Comparison of ENCODE assay signal across 1 cellular context in the genomic region with DNA sequence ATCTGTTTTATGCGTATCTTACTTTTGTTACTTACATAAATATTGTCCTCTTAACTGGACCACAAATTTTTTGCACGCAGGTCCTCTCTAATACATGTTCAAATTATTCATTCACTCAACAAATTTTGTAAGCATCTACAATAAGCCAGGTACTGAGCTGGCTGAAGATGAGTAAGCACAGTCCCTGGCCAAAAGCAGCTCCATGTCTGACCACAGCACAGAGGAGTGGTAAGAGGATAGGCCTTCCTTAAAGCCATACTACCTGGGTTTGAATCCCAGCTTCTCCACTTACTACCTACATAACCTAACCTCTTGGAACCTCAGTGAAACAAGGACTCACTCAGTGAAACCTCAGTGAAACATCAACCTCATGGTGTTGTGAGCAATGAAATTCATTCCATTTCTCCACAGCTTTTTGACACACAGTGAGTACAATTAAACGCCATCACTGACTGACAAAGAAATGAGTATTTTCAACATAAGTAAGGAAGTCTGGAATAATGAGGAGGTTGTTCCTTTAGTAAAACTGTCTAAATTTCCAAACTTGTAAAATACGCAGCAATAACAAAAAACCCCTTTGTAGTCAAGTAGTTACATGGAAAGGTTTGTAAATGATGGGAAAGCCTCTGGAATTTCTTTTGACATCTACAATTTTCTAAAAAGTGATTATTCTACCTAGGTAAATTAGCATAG.
TF ChIP-seq lines count a peak whose summit lies in the region.

No MANE protein-coding gene starts in this region.

TF ChIP-seq in IMR-90, 13 proteins besides CTCF, POLR2A, EP300 and RAD21:
- TF ChIP-seq RFX5 (IDR thresholded peaks at IDR 0.05; ENCODE audit: low read depth, low read length) (no peak), MAZ (IDR thresholded peaks at IDR 0.05; ENCODE audit: borderline replicate concordance, low read depth, low read length) (no peak), SMC3 (IDR thresholded peaks at IDR 0.05; ENCODE audit: low read depth, low read length) (no peak)
- TF ChIP-seq, protein P1, sequence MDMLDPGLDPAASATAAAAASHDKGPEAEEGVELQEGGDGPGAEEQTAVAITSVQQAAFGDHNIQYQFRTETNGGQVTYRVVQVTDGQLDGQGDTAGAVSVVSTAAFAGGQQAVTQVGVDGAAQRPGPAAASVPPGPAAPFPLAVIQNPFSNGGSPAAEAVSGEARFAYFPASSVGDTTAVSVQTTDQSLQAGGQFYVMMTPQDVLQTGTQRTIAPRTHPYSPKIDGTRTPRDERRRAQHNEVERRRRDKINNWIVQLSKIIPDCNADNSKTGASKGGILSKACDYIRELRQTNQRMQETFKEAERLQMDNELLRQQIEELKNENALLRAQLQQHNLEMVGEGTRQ (IDR thresholded peaks at IDR 0.05; ENCODE audit: low read depth, low read length): no peak
TF ChIP-seq in IMR-90: peak in this region for 0.
